Comparison of ENCODE assay signal across 29 cellular contexts in the genomic region with DNA sequence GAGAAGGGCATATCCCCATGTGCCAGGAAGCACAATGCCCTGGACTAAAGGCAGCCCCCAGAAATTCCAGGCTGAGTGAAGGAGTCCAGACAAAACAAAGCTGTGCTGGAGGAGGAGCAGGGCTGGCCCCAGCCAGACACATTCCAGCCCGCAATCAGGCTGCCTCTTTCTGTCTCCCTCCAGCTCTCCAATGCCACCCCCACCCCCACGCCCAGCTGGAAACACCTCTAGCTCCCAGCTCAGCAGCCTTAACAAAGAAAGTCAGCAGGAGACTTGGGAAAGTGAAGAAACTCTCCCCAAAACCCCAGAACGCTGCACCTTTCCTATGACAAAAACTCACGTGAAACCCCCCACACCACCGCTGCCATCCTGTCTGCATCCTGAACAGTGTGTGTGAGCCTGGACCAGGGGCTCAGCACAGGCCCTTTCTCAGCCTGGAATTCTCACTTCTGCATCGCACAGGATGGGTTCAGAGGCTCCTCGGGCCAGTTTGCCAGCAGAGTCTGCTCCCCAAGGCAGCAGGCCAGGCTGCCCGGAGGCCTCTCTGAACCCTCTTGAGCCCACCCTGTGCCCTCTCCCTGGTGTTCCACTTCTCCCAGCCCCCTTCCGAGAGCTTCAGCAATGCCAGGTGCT.
DNase-seq lines count a peak whose midpoint lies in the region; ATAC-seq and TF ChIP-seq lines count a peak whose summit lies in the region.
"Had no signal": no experiment of that assay in that cellular context is flagged by ENCODE, and none has a peak within 500 bp of the region (broad histone marks: within the 10 kb centered on the region; RNA-seq: fewer than 3 reads in every experiment).

No MANE protein-coding gene starts in this region.

- WGBS in hepatocyte (ENCODE audit: low lambda C conversion rate, missing lambda C conversion rate) = 48% methylated on average over 9 of the region's 9 CpGs

- H3K27me3 ChIP-seq in HUES6 (ENCODE audit: control insufficient read depth, insufficient read depth, low read length) (no peaks in the 10 kb centered on the region), hepatocyte (no peaks in the 10 kb centered on the region)
- H3K27me3 ChIP-seq: adrenal gland, brain microvascular endothelial cell, right atrium auricular region, thyroid gland, vagina had no signal

- H3K9ac ChIP-seq in HUES6 (ENCODE audit: low read length) = peak overlapping the region; percentile 31

- peaks cover 30% of the 10 kb centered on the region for H3K4me1 ChIP-seq in HUES6 (ENCODE audit: control insufficient read depth, insufficient read depth, low read length)
- peaks cover 9% of the 10 kb centered on the region for H3K4me1 ChIP-seq in hepatocyte (ENCODE audit: insufficient read depth)
- H3K4me1 ChIP-seq: A549, adrenal gland, right atrium auricular region, vagina had no signal

- H3K4me3 Mint-ChIP-seq in mesothelial cell of epicardium = no peak overlapping the region
- H3K4me3 Mint-ChIP-seq: activated CD8-positive, alpha-beta T cell treated with anti-CD3 and anti-CD28 coated beads, Interleukin-2, amount 10 ng/mL, durations not matched to agents 7 days and 5 days; activated naive CD4-positive, alpha-beta T cell treated with anti-CD3 and anti-CD28 coated beads, Interleukin-2, amount 10 ng/mL, durations not matched to agents 7 days and 5 days; CD4-positive, alpha-beta T cell had no signal

- TF ChIP-seq CTCF in hepatocyte (IDR thresholded peaks at IDR 0.05; ENCODE audit: poor library complexity) (no peak), mesothelial cell of epicardium (IDR thresholded peaks at IDR 0.05; ENCODE audit: unreplicated experiment) (no peak)

- H3K4me2 ChIP-seq in hepatocyte = no peak overlapping the region
- H3K4me2 ChIP-seq: A549 had no signal

- H3K27me3 Mint-ChIP-seq in mesothelial cell of epicardium (ENCODE audit: low read depth) = no peaks in the 10 kb centered on the region
- H3K27me3 Mint-ChIP-seq: activated naive CD4-positive, alpha-beta T cell treated with anti-CD3 and anti-CD28 coated beads, Interleukin-2, amount 10 ng/mL, durations not matched to agents 7 days and 5 days; CD4-positive, alpha-beta T cell had no signal

- H3K79me2 ChIP-seq in hepatocyte = no peaks in the 10 kb centered on the region

- H3K4me3 ChIP-seq in HUES6 (ENCODE audit: low read depth, low read length) (no peak overlapping the region), hepatocyte (no peak overlapping the region)
- H3K4me3 ChIP-seq: A549, adrenal gland, mucosa of descending colon, right atrium auricular region, thyroid gland, vagina had no signal

- H3K9me2 ChIP-seq in hepatocyte (replicated peaks; ENCODE audit: insufficient read depth) = no peaks in the 10 kb centered on the region

- peaks cover 17% of the 10 kb centered on the region for H3K9me3 Mint-ChIP-seq in mesothelial cell of epicardium

- peak; percentile 29 for DNase-seq in EH (ENCODE audit: low read depth)
- DNase-seq in hepatocyte (ENCODE audit: low spot score) = peak; percentile 42
- peak in 1 of 2 experiments; percentile 51 for DNase-seq in mesothelial cell of epicardium (ENCODE audit: low spot score in 2 of 2, unreplicated experiment in 2 of 2)
- DNase-seq in GDM1 (lab: John Stamatoyannopoulos, UW) = no peak
- DNase-seq: activated CD8-positive, alpha-beta T cell treated with anti-CD3 and anti-CD28 coated beads, Interleukin-2, amount 10 ng/mL, durations not matched to agents 7 days and 5 days; activated naive CD4-positive, alpha-beta T cell treated with anti-CD3 and anti-CD28 coated beads, Interleukin-2, amount 10 ng/mL, durations not matched to agents 7 days and 5 days; adrenal gland; AML-193; brain microvascular endothelial cell; CD4-positive, alpha-beta T cell; DND-41; hypothalamus; mucosa of descending colon; NCI-H1417; NCI-H2081; NCI-H2227 treated with DMSO at 0.1 percent for 48 hours; NCI-H526 treated with DMSO at 0.1 percent for 48 hours; NK-92 treated with Interleukin-12 subunit alpha and Interleukin-12 subunit beta, amount 100 ng/mL, for 24 hours; SHP77; stimulated activated CD4-positive, alpha-beta T cell treated with anti-CD3 and anti-CD28 coated beads, Interleukin-12 subunit alpha, Interleukin-12 subunit beta, amount 100 ng/mL, for 4 hours; stimulated activated CD4-positive, alpha-beta T cell treated with anti-CD3 and anti-CD28 coated beads, Interleukin-2, amount 100 ng/mL, for 48 hours; thyroid gland had no signal

- H3K36me3 ChIP-seq in HUES6 (ENCODE audit: control insufficient read depth, insufficient read depth, low read length) (no peaks in the 10 kb centered on the region), hepatocyte (replicated peaks; ENCODE audit: insufficient read depth, low read depth) (no peaks in the 10 kb centered on the region)
- H3K36me3 ChIP-seq: adrenal gland, brain microvascular endothelial cell, right atrium auricular region, thyroid gland, vagina had no signal

- peaks cover 53% of the 10 kb centered on the region for H3K4me1 Mint-ChIP-seq in mesothelial cell of epicardium
- H3K4me1 Mint-ChIP-seq: activated naive CD4-positive, alpha-beta T cell treated with anti-CD3 and anti-CD28 coated beads, Interleukin-2, amount 10 ng/mL, durations not matched to agents 7 days and 5 days had no signal

- H3K27ac Mint-ChIP-seq in mesothelial cell of epicardium = peak overlapping the region; percentile 91
- H3K27ac Mint-ChIP-seq: activated CD8-positive, alpha-beta T cell treated with anti-CD3 and anti-CD28 coated beads, Interleukin-2, amount 10 ng/mL, durations not matched to agents 7 days and 5 days; activated naive CD4-positive, alpha-beta T cell treated with anti-CD3 and anti-CD28 coated beads, Interleukin-2, amount 10 ng/mL, durations not matched to agents 7 days and 5 days; CD4-positive, alpha-beta T cell had no signal

- H2AFZ ChIP-seq in hepatocyte = no peak overlapping the region

- H3K27ac ChIP-seq in HUES6 (ENCODE audit: low read depth, low read length) (peak overlapping the region; percentile 29; the same call in 1 of the 2 replicates), hepatocyte (no peak overlapping the region)
- H3K27ac ChIP-seq: A549, adrenal gland, brain microvascular endothelial cell, right atrium auricular region, thyroid gland, vagina had no signal

- ATAC-seq in GM21619 (IDR thresholded peaks at IDR 0.05; ENCODE audit: unreplicated experiment) (no peak), HG03442 (IDR thresholded peaks at IDR 0.05; ENCODE audit: unreplicated experiment) (no peak), SK-N-SH treated with all-trans-retinoic acid at 6 μM for 48 hours (no peak)
- ATAC-seq: activated CD8-positive, alpha-beta T cell treated with anti-CD3 and anti-CD28 coated beads, Interleukin-2, amount 10 ng/mL, durations not matched to agents 7 days and 5 days; mucosa of descending colon had no signal

- no peaks in the 10 kb centered on the region for H4K20me1 ChIP-seq in hepatocyte (ENCODE audit: insufficient read depth, poor library complexity, severe bottlenecking)

- peaks cover 9% of the 10 kb centered on the region for H3K36me3 Mint-ChIP-seq in mesothelial cell of epicardium
- H3K36me3 Mint-ChIP-seq: activated naive CD4-positive, alpha-beta T cell treated with anti-CD3 and anti-CD28 coated beads, Interleukin-2, amount 10 ng/mL, durations not matched to agents 7 days and 5 days had no signal

- H3K9me3 ChIP-seq in HUES6 (ENCODE audit: control insufficient read depth, insufficient read depth, low read depth, low read length) (no peaks in the 10 kb centered on the region), hepatocyte (ENCODE audit: low read depth) (no peaks in the 10 kb centered on the region)
- H3K9me3 ChIP-seq: A549, adrenal gland, mucosa of descending colon, right atrium auricular region, thyroid gland, vagina had no signal

TF ChIP-seq in SK-N-SH treated with all-trans-retinoic acid at 6 μM for 48 hours, 23 proteins besides CTCF, POLR2A, EP300 and RAD21 (continues in another document):
- TF ChIP-seq, protein P1, sequence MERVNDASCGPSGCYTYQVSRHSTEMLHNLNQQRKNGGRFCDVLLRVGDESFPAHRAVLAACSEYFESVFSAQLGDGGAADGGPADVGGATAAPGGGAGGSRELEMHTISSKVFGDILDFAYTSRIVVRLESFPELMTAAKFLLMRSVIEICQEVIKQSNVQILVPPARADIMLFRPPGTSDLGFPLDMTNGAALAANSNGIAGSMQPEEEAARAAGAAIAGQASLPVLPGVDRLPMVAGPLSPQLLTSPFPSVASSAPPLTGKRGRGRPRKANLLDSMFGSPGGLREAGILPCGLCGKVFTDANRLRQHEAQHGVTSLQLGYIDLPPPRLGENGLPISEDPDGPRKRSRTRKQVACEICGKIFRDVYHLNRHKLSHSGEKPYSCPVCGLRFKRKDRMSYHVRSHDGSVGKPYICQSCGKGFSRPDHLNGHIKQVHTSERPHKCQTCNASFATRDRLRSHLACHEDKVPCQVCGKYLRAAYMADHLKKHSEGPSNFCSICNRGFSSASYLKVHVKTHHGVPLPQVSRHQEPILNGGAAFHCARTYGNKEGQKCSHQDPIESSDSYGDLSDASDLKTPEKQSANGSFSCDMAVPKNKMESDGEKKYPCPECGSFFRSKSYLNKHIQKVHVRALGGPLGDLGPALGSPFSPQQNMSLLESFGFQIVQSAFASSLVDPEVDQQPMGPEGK (CRISPR knock-in tag; IDR thresholded peaks at IDR 0.05; ENCODE audit: borderline replicate concordance) = no peak
- TF ChIP-seq ZC3H10 (CRISPR knock-in tag; IDR thresholded peaks at IDR 0.05) = no peak
- TF ChIP-seq, protein P2, sequence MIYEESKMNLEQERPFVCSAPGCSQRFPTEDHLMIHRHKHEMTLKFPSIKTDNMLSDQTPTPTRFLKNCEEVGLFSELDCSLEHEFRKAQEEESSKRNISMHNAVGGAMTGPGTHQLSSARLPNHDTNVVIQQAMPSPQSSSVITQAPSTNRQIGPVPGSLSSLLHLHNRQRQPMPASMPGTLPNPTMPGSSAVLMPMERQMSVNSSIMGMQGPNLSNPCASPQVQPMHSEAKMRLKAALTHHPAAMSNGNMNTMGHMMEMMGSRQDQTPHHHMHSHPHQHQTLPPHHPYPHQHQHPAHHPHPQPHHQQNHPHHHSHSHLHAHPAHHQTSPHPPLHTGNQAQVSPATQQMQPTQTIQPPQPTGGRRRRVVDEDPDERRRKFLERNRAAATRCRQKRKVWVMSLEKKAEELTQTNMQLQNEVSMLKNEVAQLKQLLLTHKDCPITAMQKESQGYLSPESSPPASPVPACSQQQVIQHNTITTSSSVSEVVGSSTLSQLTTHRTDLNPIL (CRISPR knock-in tag; IDR thresholded peaks at IDR 0.05; ENCODE audit: low read depth) = no peak
